Comparison of ENCODE assay signal across 16 cellular contexts in the genomic region with DNA sequence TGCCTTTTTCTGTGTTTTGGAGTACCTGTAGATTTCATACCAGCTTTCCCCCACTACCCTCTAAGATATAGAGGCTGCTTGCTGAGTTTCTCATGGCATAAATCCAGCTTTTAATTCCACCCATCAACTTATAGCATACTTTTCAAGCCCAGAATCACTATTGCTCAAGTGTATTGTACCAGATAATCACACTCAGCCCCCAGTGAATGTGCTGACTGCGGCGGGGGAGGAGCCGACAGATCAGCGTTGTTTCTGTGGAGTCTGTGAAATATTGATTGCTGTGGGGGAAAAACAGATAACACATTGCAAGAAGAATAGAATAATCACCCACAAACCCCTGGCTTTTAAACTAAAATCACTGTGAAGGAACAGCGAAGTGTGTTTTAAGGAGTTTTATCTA.
"Had no signal": no experiment of that assay in that cellular context is flagged by ENCODE, and none has a peak within 500 bp of the region (broad histone marks: within the 10 kb centered on the region; RNA-seq: fewer than 3 reads in every experiment).

No MANE protein-coding gene starts in this region.

- H3K4me1 Mint-ChIP-seq: naive thymus-derived CD4-positive, alpha-beta T cell had no signal

- FAIRE-seq: colon, kidney had no signal

- H3K27ac Mint-ChIP-seq: activated naive CD8-positive, alpha-beta T cell; naive thymus-derived CD4-positive, alpha-beta T cell; stimulated activated naive CD8-positive, alpha-beta T cell treated with anti-CD3 and anti-CD28 coated beads, Interleukin-15, Interleukin-2, amounts not matched to agents 100 ng/mL and 50 ng/mL, for 24 hours had no signal

- H3K27ac ChIP-seq: cardiac muscle cell, ovary had no signal

- H3K4me3 Mint-ChIP-seq: activated naive CD8-positive, alpha-beta T cell; naive thymus-derived CD4-positive, alpha-beta T cell; stimulated activated naive CD8-positive, alpha-beta T cell treated with anti-CD3 and anti-CD28 coated beads, Interleukin-15, Interleukin-2, amounts not matched to agents 100 ng/mL and 50 ng/mL, for 24 hours had no signal

- H3K9me3 ChIP-seq: ovary had no signal

- H3K27me3 ChIP-seq: cardiac muscle cell, ovary had no signal

- H3K36me3 ChIP-seq: cardiac muscle cell, ovary had no signal

- DNase-seq: activated CD4-positive, alpha-beta T cell treated with anti-CD3 and anti-CD28 coated beads, Interleukin-2, amount 50 U/mL, for 4 hours; activated effector memory CD4-positive, alpha-beta T cell treated with anti-CD3 and anti-CD28 coated beads, Interleukin-2, amount 50 U/mL, for 16 hours; activated T-cell treated with anti-CD3 and anti-CD28 coated beads, Interleukin-2, amount 50 U/mL, for 1 hour; anterior cingulate cortex; effector CD4-positive, alpha-beta T cell; kidney; midbrain; naive thymus-derived CD4-positive, alpha-beta T cell; ovary; stimulated activated CD4-positive, alpha-beta T cell treated with anti-CD3 and anti-CD28 coated beads, Interleukin-15, amount 100 ng/mL, for 24 hours; stimulated activated CD4-positive, alpha-beta T cell treated with anti-CD3 and anti-CD28 coated beads, Interleukin-4, amount 100 ng/mL, for 24 hours had no signal

- H3K27me3 Mint-ChIP-seq: activated naive CD8-positive, alpha-beta T cell; naive thymus-derived CD4-positive, alpha-beta T cell; stimulated activated naive CD8-positive, alpha-beta T cell treated with anti-CD3 and anti-CD28 coated beads, Interleukin-15, Interleukin-2, amounts not matched to agents 100 ng/mL and 50 ng/mL, for 24 hours had no signal

- H3K4me3 ChIP-seq: cardiac muscle cell, ovary had no signal

- H3K36me3 Mint-ChIP-seq: activated naive CD8-positive, alpha-beta T cell had no signal

- H3K9me3 Mint-ChIP-seq: stimulated activated naive CD8-positive, alpha-beta T cell treated with anti-CD3 and anti-CD28 coated beads, Interleukin-15, Interleukin-2, amounts not matched to agents 100 ng/mL and 50 ng/mL, for 24 hours had no signal

- ATAC-seq: activated CD4-positive, CD25-positive, alpha-beta regulatory T cell treated with anti-CD3 and anti-CD28 coated beads, Interleukin-2, amount 50 U/mL, for 24 hours; naive thymus-derived CD4-positive, alpha-beta T cell had no signal
